In genomic region chr7:96624954-96625353, GRCh38 we compare ENCODE assay signal across 1 cellular context.
TF ChIP-seq lines count a peak whose summit lies in the region.

No MANE protein-coding gene starts in this region.

TF ChIP-seq in GM23338, 12 proteins besides CTCF, POLR2A, EP300 and RAD21:
- TF ChIP-seq JUNB (IDR thresholded peaks at IDR 0.05; ENCODE audit: unreplicated experiment) (no peak), CREB1 (CRISPR knock-in tag; IDR thresholded peaks at IDR 0.05; ENCODE audit: low read depth) (no peak), POLR2AphosphoS5 (IDR thresholded peaks at IDR 0.05; ENCODE audit: low read depth) (no peak), ZNF462 (CRISPR knock-in tag; IDR thresholded peaks at IDR 0.05) (no peak), ZNF114 (CRISPR knock-in tag; IDR thresholded peaks at IDR 0.05) (no peak), EZH2 (IDR thresholded peaks at IDR 0.05; ENCODE audit: low read depth, unreplicated experiment) (no peak), EZH2phosphoT487 (IDR thresholded peaks at IDR 0.05; ENCODE audit: unreplicated experiment) (no peak), STAT1 (IDR thresholded peaks at IDR 0.05; ENCODE audit: unreplicated experiment) (no peak), NANOG (IDR thresholded peaks at IDR 0.05; ENCODE audit: borderline replicate concordance) (no peak), ETS1 (IDR thresholded peaks at IDR 0.05) (no peak), REST (IDR thresholded peaks at IDR 0.05; ENCODE audit: unreplicated experiment) (no peak), ZNF331 (CRISPR knock-in tag; IDR thresholded peaks at IDR 0.05; ENCODE audit: low read depth) (no peak)
